In the genomic region with DNA sequence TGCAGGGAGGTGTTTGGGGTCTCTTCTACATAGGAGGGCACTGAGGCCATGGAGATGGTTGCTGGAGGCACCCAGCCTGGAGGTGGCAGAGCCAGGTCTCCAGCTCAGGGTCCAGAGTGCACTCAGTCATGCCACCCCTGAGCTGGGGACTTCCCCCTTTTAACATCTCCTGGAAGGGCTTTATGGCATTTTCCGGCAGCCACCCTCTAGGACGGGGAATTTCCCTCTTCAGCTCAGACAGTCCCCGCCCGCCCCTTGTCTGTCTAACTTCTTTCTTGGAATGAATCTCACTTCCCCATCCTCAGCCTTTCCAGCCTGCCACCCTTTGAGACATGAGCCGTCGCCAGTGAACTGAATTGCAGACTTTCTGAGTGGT, we compare ENCODE assay signal across 8 cellular contexts. TPM values are rescaled to one million over a fixed set of nuclear protein-coding genes. Genes with fewer than 3 reads are reported as not detected.
A peak's percentile ranks its signal among the peaks of the same experiment; 100 is the strongest.
DNase-seq lines count a peak whose midpoint lies in the region; ATAC-seq and TF ChIP-seq lines count a peak whose summit lies in the region.

No MANE protein-coding gene starts in this region.

- TF ChIP-seq POLR2A in Peyer's patch (IDR thresholded peaks at IDR 0.05) (no peak), spleen (IDR thresholded peaks at IDR 0.05) (no peak)

- DNase-seq in GM10248 (ENCODE audit: extremely low spot score) (peak; percentile 72), Peyer's patch (peak in 2 of 3 donors; percentile 37 to 61), lower lobe of right lung (peak; percentile 75), NCI-H2227 treated with DMSO at 0.1 percent for 48 hours (lab: John Stamatoyannopoulos, UW) (no peak), NCI-H510A treated with DMSO at 0.1 percent for 48 hours (lab: John Stamatoyannopoulos, UW) (no peak), spleen (no peak)

- 22 to 45% (median 33%) methylated on average over 6 of the region's 6 CpGs for WGBS in spleen, 5 donors

- ATAC-seq in GM21717 (IDR thresholded peaks at IDR 0.05; ENCODE audit: unreplicated experiment), result peak; percentile 76
- peak; percentile 78 to 81 for ATAC-seq in lower lobe of right lung
- ATAC-seq in HG02970 (IDR thresholded peaks at IDR 0.05; ENCODE audit: low FRiP score, unreplicated experiment), result no peak

- intact Hi-C loops in lower lobe of right lung (cut with DNase I) (loop anchor here (10.0 kb wide), 1 partner anchor 129 kb away; no protein-coding TSS in a partner anchor), spleen (cut with DNase I; ENCODE audit: low total_unique reads) (no loop called here)

- H3K27me3 ChIP-seq in Peyer's patch (no peaks in the 10 kb centered on the region), lower lobe of right lung (ENCODE audit: low read depth) (no peaks in the 10 kb centered on the region), spleen (replicated peaks in 1 of 7) (peaks cover 0 to 9% (median 0%) of the 10 kb centered on the region in 7 donors)

- H3K9me3 ChIP-seq in Peyer's patch (no peaks in the 10 kb centered on the region), lower lobe of right lung (no peaks in the 10 kb centered on the region), spleen (no peaks in the 10 kb centered on the region)

- CTCF ChIA-PET in GM10248 (lab: Yijun Ruan, JAX), result interaction anchor here (1.0 to 9.9 kb wide), 6 partner anchors 9 to 147 kb away, joined by 3 to 97 read pairs (median 4); no protein-coding TSS in a partner anchor

- H3K36me3 ChIP-seq in Peyer's patch (no peaks in the 10 kb centered on the region), lower lobe of right lung (no peaks in the 10 kb centered on the region), spleen (no peaks in the 10 kb centered on the region)

- POLR2A ChIA-PET in GM10248 (lab: Yijun Ruan, JAX), result no interaction called here

- H3K27ac ChIP-seq in Peyer's patch (no peak overlapping the region), lower lobe of right lung (no peak overlapping the region), spleen (no peak overlapping the region)

- no peak overlapping the region for H3K4me3 ChIP-seq in Peyer's patch
- no peak overlapping the region for H3K4me3 ChIP-seq in lower lobe of right lung
- no peak overlapping the region for H3K4me3 ChIP-seq in spleen

- peaks cover 0 to 10% (median 7%) of the 10 kb centered on the region in 4 donors for H3K4me1 ChIP-seq in Peyer's patch
- H3K4me1 ChIP-seq in lower lobe of right lung, result peaks cover 36% of the 10 kb centered on the region
- H3K4me1 ChIP-seq in spleen, result peaks cover 0 to 20% (median 16%) of the 10 kb centered on the region in 6 donors

- TF ChIP-seq CTCF in GM10248 (IDR thresholded peaks at IDR 0.05; ENCODE audit: control extremely low read depth, extremely low read depth, low read depth, missing control alignments) (no peak), Peyer's patch (IDR thresholded peaks at IDR 0.05) (no peak), lower lobe of right lung (IDR thresholded peaks at IDR 0.05) (no peak), spleen (IDR thresholded peaks at IDR 0.05 in 8 of 11, conservative IDR thresholded peaks at IDR 0.05 in 3 of 11) (no peak)

RNA-seq across cellular contexts. Expression of a gene that starts 49.9 kb away (rescaled TPM):
- total RNA-seq in Peyer's patch (10 to 100 TPM in 1 of 4 donors, 1 to 10 TPM in 3; 1.4 to 16.5 (median 5.6) TPM), lower lobe of right lung (8.0 TPM), spleen (1 to 10 TPM in 6 of 7 donors, under 1 TPM in 1; 0.94 to 9.3 (median 3.2) TPM)
- polyA plus RNA-seq in spleen, result 1 to 10 TPM in 2 of 3 donors, under 1 TPM in 1; 0.33 to 1.2 (median 1.1) TPM

Comparison
In these comparisons a context has a peak if more than half of its experiments do, and no peak if none do; other contexts are left out.
1. DNase-seq: peak in GM10248 (single experiment), Peyer's patch (2 of 3) and lower lobe of right lung (single experiment); none in NCI-H2227 treated with DMSO at 0.1 percent for 48 hours (single experiment), NCI-H510A treated with DMSO at 0.1 percent for 48 hours (single experiment) and spleen (single experiment).